Comparison of ENCODE assay signal across 1 cellular context in genomic region chr19:16376649-16377048, GRCh38.
TF ChIP-seq lines count a peak whose summit lies in the region.

No MANE protein-coding gene starts in this region.

TF ChIP-seq in GM12878, 131 proteins besides CTCF, POLR2A, EP300 and RAD21 (continued from another document):
- TF ChIP-seq TCF3 (IDR thresholded peaks at IDR 0.05; ENCODE audit: borderline replicate concordance, insufficient read depth, low read depth, low read length): no peak
- no peak for TF ChIP-seq ATF3 (IDR thresholded peaks at IDR 0.05; ENCODE audit: borderline replicate concordance, extremely low read depth, low read depth, low read length)
